Comparison of ENCODE assay signal across 8 cellular contexts in genomic region chrX:74382613-74383012, GRCh38. TPM values are rescaled to one million over a fixed set of nuclear protein-coding genes. Genes with fewer than 3 reads are reported as not detected.
DNase-seq lines count a peak whose midpoint lies in the region; TF ChIP-seq lines count a peak whose summit lies in the region.

No MANE protein-coding gene starts in this region.

- peak overlapping the region in 1 of 2 donors; percentile 53 for H3K4me3 Mint-ChIP-seq in CD14-positive monocyte
- H3K4me3 Mint-ChIP-seq in activated naive CD4-positive, alpha-beta T cell treated with anti-CD3 and anti-CD28 coated beads for 36 hours = no peak overlapping the region

- no peaks in the 10 kb centered on the region for H3K36me3 ChIP-seq in SJSA1
- no peaks in the 10 kb centered on the region for H3K36me3 ChIP-seq in vagina

- TF ChIP-seq CTCF in CD14-positive monocyte (IDR thresholded peaks at IDR 0.05) = peak; percentile 75
- peak; percentile 13 to 53 (median 29) for TF ChIP-seq CTCF in vagina (IDR thresholded peaks at IDR 0.05)

- peaks cover 0 to 2% (median 0%) of the 10 kb centered on the region in 7 donors for H3K9me3 Mint-ChIP-seq in CD14-positive monocyte
- no peaks in the 10 kb centered on the region for H3K9me3 Mint-ChIP-seq in activated naive CD4-positive, alpha-beta T cell treated with anti-CD3 and anti-CD28 coated beads for 36 hours

- in situ Hi-C loops in KBM-7 (cut with MboI; ENCODE audit: low pct_unique_long_range_greater_than_20kb, low sequenced_read_pairs) = no loop called here

- H3K4me1 Mint-ChIP-seq in CD14-positive monocyte = peaks cover 18% of the 10 kb centered on the region
- no peaks in the 10 kb centered on the region for H3K4me1 Mint-ChIP-seq in activated naive CD4-positive, alpha-beta T cell treated with anti-CD3 and anti-CD28 coated beads for 36 hours (ENCODE audit: low read depth)

- H3K4me3 ChIP-seq in SJSA1 = no peak overlapping the region
- H3K4me3 ChIP-seq in vagina = no peak overlapping the region

- CTCF ChIA-PET in activated naive CD4-positive, alpha-beta T cell treated with anti-CD3 and anti-CD28 coated beads for 36 hours (lab: Charles Lee) = interaction anchor here (0.9 to 3.4 kb wide), 6 partner anchors 11 to 163 kb away, joined by 3 to 12 read pairs (median 4); no protein-coding TSS in a partner anchor

- H3K36me3 Mint-ChIP-seq in CD14-positive monocyte = no peaks in the 10 kb centered on the region
- no peaks in the 10 kb centered on the region for H3K36me3 Mint-ChIP-seq in activated naive CD4-positive, alpha-beta T cell treated with anti-CD3 and anti-CD28 coated beads for 36 hours (ENCODE audit: low read depth)

- H3K4me1 ChIP-seq in SJSA1 (replicated peaks) = peaks cover 17% of the 10 kb centered on the region
- no peaks in the 10 kb centered on the region for H3K4me1 ChIP-seq in vagina

- peaks cover 0 to 3% (median 2%) of the 10 kb centered on the region in 3 donors for H3K27me3 Mint-ChIP-seq in CD14-positive monocyte (ENCODE audit: low read depth in 3 of 3)
- no peaks in the 10 kb centered on the region for H3K27me3 Mint-ChIP-seq in activated naive CD4-positive, alpha-beta T cell treated with anti-CD3 and anti-CD28 coated beads for 36 hours (ENCODE audit: low read depth)

- DNase-seq in CD14-positive monocyte (ENCODE audit: low spot score) (peak; percentile 67), GM19240 (ENCODE audit: insufficient read length, low spot score) (peak; percentile 40), KBM-7 (peak; percentile 86), SJSA1 (ENCODE audit: low read depth in 1 of 2, low spot score in 2 of 2) (peak; percentile 88 to 91), glomerular endothelial cell (ENCODE audit: extremely low read depth, low read depth, low spot score) (peak; percentile 14), posterior cingulate gyrus (peak in 7 of 10 donors; percentile 44 to 86 (median 61)), vagina (ENCODE audit: extremely low spot score in 2 of 2) (no peak)
- DNase-seq in activated naive CD4-positive, alpha-beta T cell treated with anti-CD3 and anti-CD28 coated beads for 36 hours = peak; percentile 73

- peak overlapping the region; percentile 89 to 98 (median 97) for H3K27ac Mint-ChIP-seq in CD14-positive monocyte
- H3K27ac Mint-ChIP-seq in activated naive CD4-positive, alpha-beta T cell treated with anti-CD3 and anti-CD28 coated beads for 36 hours = no peak overlapping the region

- TF ChIP-seq POLR2A in vagina (IDR thresholded peaks at IDR 0.05) = no peak

- intact Hi-C loops in CD14-positive monocyte (cut with micrococcal nuclease) (no loop called here), posterior cingulate gyrus (cut with DNase I) (loop anchor here (1.0 to 2.0 kb wide), 2 partner anchors 168 to 528 kb away; no protein-coding TSS in a partner anchor), vagina (cut with DNase I) (no loop called here)
- intact Hi-C loops in activated naive CD4-positive, alpha-beta T cell treated with anti-CD3 and anti-CD28 coated beads for 36 hours (cut with micrococcal nuclease) = loop anchor here (1.0 to 2.0 kb wide), 5 partner anchors 38 to 528 kb away; no protein-coding TSS in a partner anchor

- H3K9me3 ChIP-seq in SJSA1 (replicated peaks) = no peaks in the 10 kb centered on the region
- H3K9me3 ChIP-seq in vagina = no peaks in the 10 kb centered on the region

- H3K27me3 ChIP-seq in SJSA1 (replicated peaks) (no peaks in the 10 kb centered on the region), vagina (no peaks in the 10 kb centered on the region)

- peak overlapping the region; percentile 37; the same call in 1 of the 2 replicates for H3K27ac ChIP-seq in SJSA1
- H3K27ac ChIP-seq in vagina = no peak overlapping the region

RNA-seq across cellular contexts. Expression of gene SLC16A2, which starts 38.7 kb away (rescaled TPM):
- not detected for polyA plus RNA-seq in CD14-positive monocyte
- 11.9 and 14.1 TPM in 2 replicates for total RNA-seq in SJSA1 (2014; rRNA removed; shearing (Covaris generic))
- total RNA-seq in activated naive CD4-positive, alpha-beta T cell treated with anti-CD3 and anti-CD28 coated beads for 36 hours = under 1 TPM; 0.19 to 0.30 TPM
- total RNA-seq in glomerular endothelial cell (1.9 and 2.8 TPM in 2 replicates), vagina (6.9 TPM)

Comparison
In these comparisons a context has a peak if more than half of its experiments do, and no peak if none do; other contexts are left out.
1. DNase-seq: peak in CD14-positive monocyte (single experiment), GM19240 (single experiment), KBM-7 (single experiment), SJSA1 (2 of 2), activated naive CD4-positive, alpha-beta T cell treated with anti-CD3 and anti-CD28 coated beads for 36 hours (single experiment), glomerular endothelial cell (single experiment) and posterior cingulate gyrus (7 of 10); none in vagina (0 of 2).
2. intact Hi-C loops: an anchor here in activated naive CD4-positive, alpha-beta T cell treated with anti-CD3 and anti-CD28 coated beads for 36 hours (1.0 to 2.0 kb wide) and posterior cingulate gyrus (1.0 to 2.0 kb wide); none called in CD14-positive monocyte and vagina.